Comparison of ENCODE assay signal across 2 cellular contexts in the genomic region with DNA sequence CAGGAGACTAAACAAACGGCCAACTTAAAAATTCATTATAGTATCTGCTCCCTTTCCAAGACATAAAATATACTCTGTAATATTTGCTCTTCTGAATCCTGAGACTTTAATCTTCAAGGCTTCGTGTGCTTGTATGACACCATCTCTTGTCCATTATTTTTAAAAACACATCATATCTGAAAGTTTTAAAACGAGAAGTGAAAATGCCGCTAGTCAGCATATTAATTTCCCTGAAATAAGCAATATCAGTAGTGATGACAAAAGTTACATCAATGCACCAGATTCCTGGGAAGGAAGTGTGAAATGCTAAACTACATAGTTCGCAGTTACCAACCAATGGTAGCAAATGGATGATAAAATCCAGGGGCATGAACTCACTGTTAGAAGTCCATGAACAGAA.
TF ChIP-seq lines count a peak whose summit lies in the region.

No MANE protein-coding gene starts in this region.

TF ChIP-seq in A549, 52 proteins besides CTCF, POLR2A, EP300 and RAD21 (continued from another document):
- TF ChIP-seq FOSL2 (IDR thresholded peaks at IDR 0.05) = no peak
- no peak for TF ChIP-seq FOSL2 (CRISPR knock-in tag; IDR thresholded peaks at IDR 0.05)
- TF ChIP-seq KDM1A (IDR thresholded peaks at IDR 0.05; ENCODE audit: low read depth) = no peak
- no peak for TF ChIP-seq USF2 (IDR thresholded peaks at IDR 0.05)
- no peak for TF ChIP-seq ATOH8 (CRISPR knock-in tag; IDR thresholded peaks at IDR 0.05; ENCODE audit: low read depth)
- no peak for TF ChIP-seq ESRRA (IDR thresholded peaks at IDR 0.05; ENCODE audit: borderline replicate concordance, low read length)

TF ChIP-seq in IMR-90, 13 proteins besides CTCF, POLR2A, EP300 and RAD21 (continued from another document):
- TF ChIP-seq ELK1 (IDR thresholded peaks at IDR 0.05; ENCODE audit: borderline replicate concordance, low read depth, low read length) (no peak), MAFK (IDR thresholded peaks at IDR 0.05; ENCODE audit: low read depth, low read length) (peak; percentile 75), MXI1 (IDR thresholded peaks at IDR 0.05; ENCODE audit: borderline replicate concordance, low read depth, low read length) (no peak), RCOR1 (IDR thresholded peaks at IDR 0.05; ENCODE audit: insufficient replicate concordance, low read length) (no peak), FOS (IDR thresholded peaks at IDR 0.05; ENCODE audit: low read depth, low read length) (no peak)
TF ChIP-seq in IMR-90: peak in this region for 1.
